Comparison of ENCODE assay signal across 9 cellular contexts in the genomic region with DNA sequence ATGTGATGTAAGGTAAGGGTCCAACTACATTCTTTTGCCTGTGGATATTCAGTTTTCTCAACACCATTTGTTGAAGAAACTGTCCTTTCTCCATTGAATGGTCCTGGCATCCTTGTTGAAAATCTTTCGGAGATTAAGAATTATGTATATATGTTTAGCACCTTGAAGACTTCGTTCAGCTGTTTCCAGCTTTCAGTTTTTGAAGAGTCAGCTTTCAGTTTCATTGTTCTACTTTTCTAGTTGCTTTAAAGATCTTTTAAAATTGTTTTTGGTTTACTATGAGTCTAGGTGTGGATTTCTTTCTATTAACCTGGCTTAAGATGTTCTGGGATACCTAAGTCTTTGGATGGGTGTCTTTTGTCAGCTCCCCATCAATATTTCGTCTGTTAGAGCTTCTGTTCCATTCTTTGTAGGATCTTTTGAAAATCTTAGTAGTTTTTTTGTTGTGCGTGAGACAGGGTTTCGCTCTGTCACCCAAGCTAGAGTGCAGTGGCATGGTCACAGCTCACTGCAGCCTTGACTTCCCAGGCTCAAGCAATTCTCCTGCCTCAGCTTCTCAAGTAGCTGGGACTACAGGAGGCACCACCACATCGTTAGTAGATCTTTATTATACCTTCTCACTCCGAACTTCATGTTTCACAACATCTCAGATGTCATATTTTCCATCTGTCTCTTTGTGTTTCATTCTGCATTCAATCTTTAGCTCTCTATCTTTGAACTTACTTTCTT.
DNase-seq lines count a peak whose midpoint lies in the region; ATAC-seq and TF ChIP-seq lines count a peak whose summit lies in the region.
"Had no signal": no experiment of that assay in that cellular context is flagged by ENCODE, and none has a peak within 500 bp of the region (broad histone marks: within the 10 kb centered on the region; RNA-seq: fewer than 3 reads in every experiment).

No MANE protein-coding gene starts in this region.

- H3K27ac ChIP-seq in effector memory CD4-positive, alpha-beta T cell (ENCODE audit: insufficient read depth, low read length, poor library complexity, severe bottlenecking), result peak overlapping the region; percentile 70
- H3K27ac ChIP-seq in adrenal gland, result no peak overlapping the region

- WGBS in adrenal gland, 4 donors, result 87 to 91% (median 89%) methylated on average over 7 of the region's 7 CpGs

- intact Hi-C loops in adrenal gland (cut with DNase I), result no loop called here

- H3K27me3 ChIP-seq in effector memory CD4-positive, alpha-beta T cell (replicated peaks; ENCODE audit: control insufficient read depth, insufficient read depth, low read length, poor library complexity, severe bottlenecking), result no peaks in the 10 kb centered on the region
- no peaks in the 10 kb centered on the region for H3K27me3 ChIP-seq in BE2C
- no peaks in the 10 kb centered on the region for H3K27me3 ChIP-seq in adrenal gland

- TF ChIP-seq CTCF in BE2C (IDR thresholded peaks at IDR 0.05; ENCODE audit: low read depth, low read length), result no peak
- no peak for TF ChIP-seq CTCF in adrenal gland (IDR thresholded peaks at IDR 0.05)

- TF ChIP-seq POLR2A in GM18505 (IDR thresholded peaks at IDR 0.05; ENCODE audit: borderline replicate concordance, extremely low read depth, insufficient read depth, insufficient read length) (no peak), adrenal gland (IDR thresholded peaks at IDR 0.05) (no peak)

- no peaks in the 10 kb centered on the region for H3K36me3 ChIP-seq in effector memory CD4-positive, alpha-beta T cell (ENCODE audit: control insufficient read depth, insufficient read depth, low read length)
- H3K36me3 ChIP-seq in BE2C (no peaks in the 10 kb centered on the region; the same call in 1 of the 2 replicates), adrenal gland (replicated peaks in 1 of 2) (no peaks in the 10 kb centered on the region)

- peaks cover 18% of the 10 kb centered on the region for H3K4me1 ChIP-seq in effector memory CD4-positive, alpha-beta T cell (ENCODE audit: control insufficient read depth, insufficient read depth, low read length, poor library complexity, severe bottlenecking)
- H3K4me1 ChIP-seq in BE2C (no peaks in the 10 kb centered on the region), adrenal gland (replicated peaks in 1 of 2) (no peaks in the 10 kb centered on the region)

- H3K9me3 ChIP-seq in effector memory CD4-positive, alpha-beta T cell (ENCODE audit: control insufficient read depth, low read length), result no peaks in the 10 kb centered on the region
- no peaks in the 10 kb centered on the region for H3K9me3 ChIP-seq in BE2C
- H3K9me3 ChIP-seq in adrenal gland (replicated peaks in 1 of 3), result no peaks in the 10 kb centered on the region

- ATAC-seq in GM18505 (IDR thresholded peaks at IDR 0.05; ENCODE audit: unreplicated experiment) (peak; percentile 58), GM21528 (IDR thresholded peaks at IDR 0.05; ENCODE audit: low FRiP score, unreplicated experiment) (peak; percentile 66), HG03469 (IDR thresholded peaks at IDR 0.05; ENCODE audit: unreplicated experiment) (peak; percentile 34)

- no peak for DNase-seq in effector memory CD4-positive, alpha-beta T cell
- DNase-seq in activated gamma-delta T cell (lab: John Stamatoyannopoulos, UW), result no peak
- no peak for DNase-seq in BE2C
- no peak for DNase-seq in adrenal gland
- DNase-seq in CD1c-positive myeloid dendritic cell (ENCODE audit: extremely low spot score), result no peak
- DNase-seq: NCI-H1105 treated with DMSO at 0.1 percent for 48 hours had no signal

- H3K4me3 ChIP-seq in effector memory CD4-positive, alpha-beta T cell (ENCODE audit: insufficient read depth, low read depth, low read length, poor library complexity, severe bottlenecking), result peak overlapping the region; percentile 45
- no peak overlapping the region for H3K4me3 ChIP-seq in BE2C (ENCODE audit: low read depth, low read length)
- no peak overlapping the region for H3K4me3 ChIP-seq in adrenal gland
